Comparison of ENCODE assay signal across 1 cellular context in the genomic region with DNA sequence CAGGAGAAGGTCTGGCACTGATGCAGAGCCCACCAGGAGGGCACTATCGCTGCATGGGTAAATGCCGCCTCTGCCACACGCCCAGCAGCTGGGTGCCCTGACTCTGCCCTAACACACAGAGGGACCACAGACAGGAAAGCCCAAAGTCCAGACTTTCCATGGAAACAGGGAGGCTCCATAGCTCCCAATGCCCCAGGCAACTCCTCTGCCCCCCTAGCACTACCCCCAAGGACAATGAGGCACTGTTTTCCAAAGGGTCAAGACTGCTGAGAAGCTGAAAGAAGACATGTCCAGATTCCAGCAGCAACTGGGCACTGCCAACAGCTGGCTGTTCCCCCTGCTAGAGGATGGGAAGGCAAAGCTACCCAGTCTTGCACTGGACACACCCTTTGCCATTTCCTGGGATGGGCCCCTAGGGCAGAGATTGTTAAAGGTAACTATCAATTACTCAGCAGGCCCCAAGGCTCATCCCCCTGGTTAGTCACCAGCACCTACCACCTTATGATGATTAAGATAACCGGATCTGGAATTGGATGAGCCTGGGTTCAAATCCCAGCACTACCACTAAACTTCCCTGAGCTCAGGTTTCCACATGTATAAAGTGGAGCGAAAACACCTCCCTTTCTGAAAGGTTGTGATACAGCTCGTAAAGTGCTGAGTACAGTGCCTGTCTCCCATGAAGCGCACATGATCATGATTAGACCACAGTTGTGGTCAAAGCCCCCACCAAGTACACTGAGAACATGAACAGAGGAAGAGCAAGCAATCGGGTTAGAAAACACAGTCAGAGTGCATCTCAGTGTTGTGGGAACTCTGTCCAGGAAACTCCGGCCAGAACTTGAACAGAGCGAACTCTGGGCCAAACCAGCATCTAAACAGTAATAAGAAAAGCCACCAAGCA.
TF ChIP-seq lines count a peak whose summit lies in the region.

No MANE protein-coding gene starts in this region.

TF ChIP-seq in SK-N-SH, 30 proteins besides CTCF, POLR2A, EP300 and RAD21 (continued from another document):
- TF ChIP-seq REST (IDR thresholded peaks at IDR 0.05; ENCODE audit: low read depth, low read length) (no peak), POLR2AphosphoS5 (IDR thresholded peaks at IDR 0.05; ENCODE audit: low read depth, low read length) (no peak), CHD2 (IDR thresholded peaks at IDR 0.05; ENCODE audit: low read length, partially characterized antibody) (no peak), USF2 (IDR thresholded peaks at IDR 0.05; ENCODE audit: borderline replicate concordance, low read depth, low read length) (no peak), YY1 (IDR thresholded peaks at IDR 0.05; ENCODE audit: low read depth) (no peak), NFIC (IDR thresholded peaks at IDR 0.05; ENCODE audit: borderline replicate concordance) (no peak), TCF12 (IDR thresholded peaks at IDR 0.05) (no peak), FOXM1 (IDR thresholded peaks at IDR 0.05; ENCODE audit: low read depth) (no peak), SIN3A (IDR thresholded peaks at IDR 0.05; ENCODE audit: borderline replicate concordance, low read depth, low read length) (no peak), IRF3 (IDR thresholded peaks at IDR 0.05; ENCODE audit: low read depth, low read length) (no peak)
- TF ChIP-seq, protein P1, sequence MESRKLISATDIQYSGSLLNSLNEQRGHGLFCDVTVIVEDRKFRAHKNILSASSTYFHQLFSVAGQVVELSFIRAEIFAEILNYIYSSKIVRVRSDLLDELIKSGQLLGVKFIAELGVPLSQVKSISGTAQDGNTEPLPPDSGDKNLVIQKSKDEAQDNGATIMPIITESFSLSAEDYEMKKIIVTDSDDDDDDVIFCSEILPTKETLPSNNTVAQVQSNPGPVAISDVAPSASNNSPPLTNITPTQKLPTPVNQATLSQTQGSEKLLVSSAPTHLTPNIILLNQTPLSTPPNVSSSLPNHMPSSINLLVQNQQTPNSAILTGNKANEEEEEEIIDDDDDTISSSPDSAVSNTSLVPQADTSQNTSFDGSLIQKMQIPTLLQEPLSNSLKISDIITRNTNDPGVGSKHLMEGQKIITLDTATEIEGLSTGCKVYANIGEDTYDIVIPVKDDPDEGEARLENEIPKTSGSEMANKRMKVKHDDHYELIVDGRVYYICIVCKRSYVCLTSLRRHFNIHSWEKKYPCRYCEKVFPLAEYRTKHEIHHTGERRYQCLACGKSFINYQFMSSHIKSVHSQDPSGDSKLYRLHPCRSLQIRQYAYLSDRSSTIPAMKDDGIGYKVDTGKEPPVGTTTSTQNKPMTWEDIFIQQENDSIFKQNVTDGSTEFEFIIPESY (IDR thresholded peaks at IDR 0.05; ENCODE audit: borderline replicate concordance, low read depth), result no peak
- TF ChIP-seq, protein P2, sequence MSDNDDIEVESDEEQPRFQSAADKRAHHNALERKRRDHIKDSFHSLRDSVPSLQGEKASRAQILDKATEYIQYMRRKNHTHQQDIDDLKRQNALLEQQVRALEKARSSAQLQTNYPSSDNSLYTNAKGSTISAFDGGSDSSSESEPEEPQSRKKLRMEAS (IDR thresholded peaks at IDR 0.05; ENCODE audit: low read depth), result no peak
- TF ChIP-seq, protein P3, sequence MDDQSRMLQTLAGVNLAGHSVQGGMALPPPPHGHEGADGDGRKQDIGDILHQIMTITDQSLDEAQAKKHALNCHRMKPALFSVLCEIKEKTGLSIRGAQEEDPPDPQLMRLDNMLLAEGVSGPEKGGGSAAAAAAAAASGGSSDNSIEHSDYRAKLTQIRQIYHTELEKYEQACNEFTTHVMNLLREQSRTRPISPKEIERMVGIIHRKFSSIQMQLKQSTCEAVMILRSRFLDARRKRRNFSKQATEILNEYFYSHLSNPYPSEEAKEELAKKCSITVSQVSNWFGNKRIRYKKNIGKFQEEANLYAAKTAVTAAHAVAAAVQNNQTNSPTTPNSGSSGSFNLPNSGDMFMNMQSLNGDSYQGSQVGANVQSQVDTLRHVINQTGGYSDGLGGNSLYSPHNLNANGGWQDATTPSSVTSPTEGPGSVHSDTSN (IDR thresholded peaks at IDR 0.05), result no peak
TF ChIP-seq in SK-N-SH: peak in this region for 0.
